Comparison of ENCODE assay signal across 25 cellular contexts in genomic region chr15:69801132-69801531, GRCh38.
"Had no signal": no experiment of that assay in that cellular context is flagged by ENCODE, and none has a peak within 500 bp of the region (broad histone marks: within the 10 kb centered on the region; RNA-seq: fewer than 3 reads in every experiment).

No MANE protein-coding gene starts in this region.

- ATAC-seq: activated T-helper 17 cell treated with anti-CD3 and anti-CD28 coated beads, Interleukin-2, amount 50 U/mL, for 72 hours; esophagus mucosa; WTC11 had no signal

- H3K4me3 ChIP-seq: coronary artery, dorsolateral prefrontal cortex had no signal

- H3K27me3 ChIP-seq: brain microvascular endothelial cell had no signal

- H3K27ac ChIP-seq: brain microvascular endothelial cell, coronary artery, dorsolateral prefrontal cortex, VCaP had no signal

- DNase-seq: activated CD4-positive, alpha-beta memory T cell treated with anti-CD3 and anti-CD28 coated beads, Interleukin-2, amount 10 ng/mL, durations not matched to agents 7 days and 5 days; activated CD4-positive, alpha-beta T cell treated with anti-CD3 and anti-CD28 coated beads for 1 hour; activated CD4-positive, alpha-beta T cell treated with anti-CD3 and anti-CD28 coated beads for 4 hours; activated CD4-positive, alpha-beta T cell treated with anti-CD3 and anti-CD28 coated beads, Interleukin-2, amount 10 ng/mL, durations not matched to agents 7 days and 5 days; activated CD4-positive, alpha-beta T cell treated with anti-CD3 and anti-CD28 coated beads, Interleukin-2, amount 50 U/mL, for 4 hours; activated CD8-positive, alpha-beta memory T cell treated with anti-CD3 and anti-CD28 coated beads, Interleukin-2, amount 50 U/mL, for 48 hours; activated effector memory CD4-positive, alpha-beta T cell treated with Interleukin-2 at 50 U/mL for 16 hours; activated gamma-delta T cell treated with Interleukin-2 at 50 U/mL for 16 hours; activated naive CD4-positive, alpha-beta T cell treated with anti-CD3 and anti-CD28 coated beads, Interleukin-2, amount 50 U/mL, for 16 hours; activated naive CD4-positive, alpha-beta T cell treated with Interleukin-2 at 50 U/mL for 16 hours; activated T-cell treated with anti-CD3 and anti-CD28 coated beads for 4 hours; activated T-cell treated with anti-CD3 and anti-CD28 coated beads, Interleukin-2, amount 50 U/mL, for 24 hours; amniotic stem cell; anterior cingulate cortex; brain microvascular endothelial cell; dorsolateral prefrontal cortex; effector memory CD4-positive, alpha-beta T cell; endodermal cell; foreskin fibroblast; T-helper 2 cell had no signal

- H3K36me3 ChIP-seq: brain microvascular endothelial cell had no signal
